ENCODE assay signal across 8 cellular contexts in the genomic region with DNA sequence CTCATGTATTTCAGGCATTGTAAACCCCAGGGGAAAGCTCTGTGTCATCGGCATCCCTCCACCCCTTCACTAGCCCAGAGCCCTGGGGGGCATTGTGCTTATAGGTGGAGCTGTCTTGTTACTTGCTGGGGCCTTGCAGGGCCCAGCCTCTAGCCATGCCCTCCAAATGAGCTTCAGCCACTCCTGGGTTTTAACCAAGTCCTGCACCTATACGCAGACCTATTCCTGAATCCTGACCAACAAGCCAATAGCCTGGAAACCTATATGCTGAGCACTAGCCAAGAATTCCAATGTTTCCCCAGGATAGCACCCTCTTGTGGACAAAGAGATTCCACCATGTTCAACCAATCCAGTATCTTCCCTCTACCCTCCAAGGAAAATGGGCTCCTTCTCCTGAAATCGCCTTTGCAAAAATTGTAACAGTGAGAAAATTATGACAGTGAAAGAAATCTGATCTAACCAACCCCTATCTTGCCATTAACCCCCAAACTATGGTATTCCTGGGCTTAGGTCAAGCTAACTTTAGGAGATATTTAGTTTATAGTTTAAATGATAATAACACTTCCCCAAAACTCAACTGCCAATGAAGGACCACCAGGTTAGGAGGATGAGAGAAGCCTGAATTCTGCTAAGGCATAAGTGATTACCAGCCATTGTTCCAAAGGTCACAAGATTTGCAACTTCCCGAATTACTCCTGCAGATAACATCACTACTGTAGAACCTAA. TPM values are rescaled to one million over a fixed set of nuclear protein-coding genes. Genes with fewer than 3 reads are reported as not detected.
DNase-seq lines count a peak whose midpoint lies in the region; ATAC-seq and TF ChIP-seq lines count a peak whose summit lies in the region.

No MANE protein-coding gene starts in this region.

- peak; percentile 63 for TF ChIP-seq CTCF in AG10803 (conservative IDR thresholded peaks at IDR 0.05; ENCODE audit: low read length)
- peak; percentile 79 for TF ChIP-seq CTCF in OCI-LY7 (conservative IDR thresholded peaks at IDR 0.05; ENCODE audit: low read length)
- peak; percentile 71 for TF ChIP-seq CTCF in foreskin keratinocyte (conservative IDR thresholded peaks at IDR 0.05)
- peak; percentile 13 for TF ChIP-seq CTCF in thoracic aorta (IDR thresholded peaks at IDR 0.05)

- H3K27ac ChIP-seq in OCI-LY7 (ENCODE audit: low read depth, low read length, poor library complexity, severe bottlenecking), result no peak overlapping the region
- no peak overlapping the region for H3K27ac ChIP-seq in foreskin keratinocyte
- H3K27ac ChIP-seq in thoracic aorta, result peak overlapping the region; percentile 48 to 94

- peaks cover 2% of the 10 kb centered on the region for H3K36me3 Mint-ChIP-seq in T-helper 17 cell (ENCODE audit: low read depth)

- BruUV-seq in OCI-LY7 (replicated peaks; lab: Mats Ljungman, UMichigan), result no TSS peak

- H3K27me3 ChIP-seq in foreskin keratinocyte (no peaks in the 10 kb centered on the region), thoracic aorta (replicated peaks; ENCODE audit: insufficient read depth) (no peaks in the 10 kb centered on the region)

- no peak overlapping the region for H3K4me3 ChIP-seq in AG10803 (ENCODE audit: low read length)
- no peak overlapping the region for H3K4me3 ChIP-seq in OCI-LY7 (ENCODE audit: low read depth, low read length, poor library complexity, severe bottlenecking)
- no peak overlapping the region for H3K4me3 ChIP-seq in thoracic aorta

- no peak overlapping the region for H2AFZ ChIP-seq in OCI-LY7 (ENCODE audit: low read length)

- no peaks in the 10 kb centered on the region for H3K9me2 ChIP-seq in OCI-LY7 (ENCODE audit: insufficient read depth, low read length)

- H3K4me3 Mint-ChIP-seq in T-helper 17 cell, result no peak overlapping the region

- no peaks in the 10 kb centered on the region for H4K20me1 ChIP-seq in OCI-LY7 (ENCODE audit: insufficient read depth, low read length)

- H3K27me3 Mint-ChIP-seq in T-helper 17 cell, result no peaks in the 10 kb centered on the region

- intact Hi-C loops in OCI-LY7 (cut with micrococcal nuclease; ENCODE audit: unreplicated experiment), result no loop called here

- H3K79me2 ChIP-seq in OCI-LY7 (ENCODE audit: insufficient read depth, low read depth, low read length), result no peaks in the 10 kb centered on the region

- POLR2A ChIA-PET in OCI-LY7 (lab: Charles Lee), result interaction anchor here (1.2 kb wide), 1 partner anchor 361 kb away, joined by 3 read pairs; no protein-coding TSS in a partner anchor

- H3K27ac Mint-ChIP-seq in T-helper 17 cell, result no peak overlapping the region

- no peak overlapping the region for H3K4me2 ChIP-seq in OCI-LY7 (ENCODE audit: low read length)

- ATAC-seq in foreskin keratinocyte, result peak; percentile 27
- ATAC-seq in thoracic aorta (ENCODE audit: insufficient number of reproducible peaks, low FRiP score, low read depth), result no peak
- ATAC-seq in T-helper 17 cell, result no peak

- no peaks in the 10 kb centered on the region for H3K36me3 ChIP-seq in OCI-LY7 (ENCODE audit: insufficient read depth, low read length)
- H3K36me3 ChIP-seq in thoracic aorta, result no peaks in the 10 kb centered on the region

- H3K4me1 Mint-ChIP-seq in T-helper 17 cell, result peaks cover 10% of the 10 kb centered on the region

- DNase-seq in AG10803 (ENCODE audit: low read depth), result peak; percentile 12
- DNase-seq in H4 (ENCODE audit: low spot score), result peak; percentile 33
- peak; percentile 15 for DNase-seq in OCI-LY7 (ENCODE audit: low spot score)
- peak; percentile 2 to 39 for DNase-seq in foreskin keratinocyte
- no peak for DNase-seq in thoracic aorta (ENCODE audit: low spot score)
- DNase-seq in NCI-H187 (lab: John Stamatoyannopoulos, UW), result no peak
- no peak for DNase-seq in T-helper 17 cell
- no peak for DNase-seq in UCSD-AML1 (lab: John Stamatoyannopoulos, UW; ENCODE audit: unreplicated experiment)

- H3K9me3 ChIP-seq in OCI-LY7 (ENCODE audit: low read length) (peaks cover 11% of the 10 kb centered on the region; the same call in 1 of the 2 replicates), thoracic aorta (peaks cover 14% of the 10 kb centered on the region), T-helper 17 cell (ENCODE audit: control insufficient read depth, low read length, poor library complexity, severe bottlenecking) (peaks cover 4% of the 10 kb centered on the region)

- CTCF ChIA-PET in OCI-LY7 (lab: Charles Lee; ENCODE audit: unreplicated experiment), result no interaction called here

- H3K4me1 ChIP-seq in OCI-LY7 (ENCODE audit: insufficient read depth, low read length, poor library complexity, severe bottlenecking) (peaks cover 19% of the 10 kb centered on the region), foreskin keratinocyte (no peaks in the 10 kb centered on the region), thoracic aorta (ENCODE audit: control insufficient read depth in 1 of 2, low read depth in 2 of 2) (peaks cover 11 to 41% of the 10 kb centered on the region in 2 donors)

RNA-seq across cellular contexts. Expression of a gene that starts 55.5 kb away (rescaled TPM):
- total RNA-seq in H4 (2014; rRNA removed; shearing (Covaris generic)), result 11.7 and 15.2 TPM in 2 replicates
- 0.05 and 0.19 TPM in 2 replicates for total RNA-seq in OCI-LY7 (2014; rRNA removed; shearing (Covaris generic))
- total RNA-seq in OCI-LY7 (2022), result 0.51 and 0.83 TPM in 2 replicates
- 46.5 and 50.3 TPM in 2 replicates for total RNA-seq in foreskin keratinocyte
- polyA plus RNA-seq in foreskin keratinocyte, result 24.7 and 29.2 TPM in 2 replicates
- total RNA-seq in thoracic aorta, result 10 to 100 TPM; 38.9 to 56.3 TPM
- 10 to 100 TPM in 1 of 2 donors, 1 to 10 TPM in 1; 2.5 to 28.3 TPM for total RNA-seq in T-helper 17 cell

Comparison
In these comparisons a context has a peak if more than half of its experiments do, and no peak if none do; other contexts are left out.
1. DNase-seq: peak in AG10803 (single experiment), H4 (single experiment), OCI-LY7 (single experiment) and foreskin keratinocyte (2 of 2); none in thoracic aorta (single experiment), NCI-H187 (0 of 2), T-helper 17 cell (0 of 3) and UCSD-AML1 (single experiment).
2. CTCF ChIP-seq: peak in every context shown above with its lines; median percentile 79 in OCI-LY7; 71 in foreskin keratinocyte; 63 in AG10803; 13 in thoracic aorta.
3. H3K27ac ChIP-seq: peak in thoracic aorta (2 of 2); none in OCI-LY7 (single experiment) and foreskin keratinocyte (single experiment).